ENCODE assay signal across 28 cellular contexts in genomic region chr5:16384222-16384621, GRCh38.
"Had no signal": no experiment of that assay in that cellular context is flagged by ENCODE, and none has a peak within 500 bp of the region (broad histone marks: within the 10 kb centered on the region; RNA-seq: fewer than 3 reads in every experiment).

No MANE protein-coding gene starts in this region.

- H3K4me3 ChIP-seq: colonic mucosa, coronary artery, dorsolateral prefrontal cortex, esophagus muscularis mucosa, esophagus squamous epithelium, gastrocnemius medialis, gastroesophageal sphincter, heart left ventricle, heart right ventricle had no signal

- H3K4me1 ChIP-seq: colonic mucosa, esophagus muscularis mucosa, esophagus squamous epithelium, foreskin keratinocyte, gastrocnemius medialis, gastroesophageal sphincter had no signal

- FAIRE-seq: colon, endometrium, endothelial cell of umbilical vein, frontal cortex had no signal

- DNase-seq: colonic mucosa; cortex of kidney; dermis blood vessel endothelial cell; dorsolateral prefrontal cortex; effector CD4-positive, alpha-beta T cell; effector CD8-positive, alpha-beta T cell; effector memory CD4-positive, alpha-beta T cell; effector memory CD8-positive, alpha-beta T cell; endodermal cell; erythroblast; esophagus squamous epithelium; foreskin fibroblast; foreskin keratinocyte; foreskin melanocyte; gastrocnemius medialis; glutamatergic neuron; head of caudate nucleus; heart left ventricle; heart right ventricle had no signal

- H3K36me3 ChIP-seq: colonic mucosa, esophagus muscularis mucosa, esophagus squamous epithelium, gastrocnemius medialis, gastroesophageal sphincter, heart left ventricle, heart right ventricle had no signal

- H3K9me3 ChIP-seq: colonic mucosa, esophagus muscularis mucosa, esophagus squamous epithelium, gastrocnemius medialis, gastroesophageal sphincter, heart left ventricle, heart right ventricle had no signal

- ATAC-seq: effector memory CD8-positive, alpha-beta T cell; esophagus mucosa; foreskin keratinocyte; gastrocnemius medialis; gastroesophageal sphincter; heart left ventricle; heart right ventricle had no signal

- H3K27me3 ChIP-seq: colonic mucosa, esophagus muscularis mucosa, esophagus squamous epithelium, gastrocnemius medialis, gastroesophageal sphincter, heart left ventricle, heart right ventricle had no signal

- H3K27ac ChIP-seq: colonic mucosa, coronary artery, dorsolateral prefrontal cortex, epithelial cell of prostate, esophagus muscularis mucosa, esophagus squamous epithelium, foreskin keratinocyte, gastrocnemius medialis, gastroesophageal sphincter, heart left ventricle, heart right ventricle had no signal
